Comparison of ENCODE assay signal across 14 cellular contexts in the genomic region with DNA sequence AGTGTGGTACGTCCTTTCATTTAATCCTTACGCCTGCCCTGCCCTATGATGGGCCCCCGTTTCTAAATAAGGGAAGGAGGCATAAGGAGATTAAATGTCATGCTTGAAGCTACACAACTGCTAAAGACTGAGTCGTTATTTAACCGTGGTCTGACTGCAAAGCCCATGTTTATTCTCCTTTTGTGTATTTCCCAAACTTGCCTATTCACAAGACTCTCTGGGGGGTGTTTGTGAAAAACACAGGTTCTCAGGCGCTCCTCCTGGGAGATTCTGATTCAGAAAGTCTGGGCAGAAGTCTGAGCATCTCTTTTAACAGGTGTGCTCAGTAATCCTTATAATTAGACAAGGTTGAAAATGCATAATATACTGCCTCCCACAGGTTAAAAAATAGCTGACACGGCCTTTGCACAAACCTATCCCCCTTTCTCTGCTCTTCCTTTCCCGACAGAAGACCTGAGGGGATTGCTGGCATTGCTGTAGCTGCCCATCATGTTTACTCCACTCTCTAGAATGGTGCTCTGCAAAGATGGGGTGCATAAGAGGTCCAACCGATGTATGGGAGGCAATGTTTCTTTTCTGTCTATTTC. TPM values are rescaled to one million over a fixed set of nuclear protein-coding genes. Genes with fewer than 3 reads are reported as not detected.
DNase-seq lines count a peak whose midpoint lies in the region; ATAC-seq and TF ChIP-seq lines count a peak whose summit lies in the region.
"Had no signal": no experiment of that assay in that cellular context is flagged by ENCODE, and none has a peak within 500 bp of the region (broad histone marks: within the 10 kb centered on the region; RNA-seq: fewer than 3 reads in every experiment).

No MANE protein-coding gene starts in this region.

- 67 to 89% methylated on average over 4 to 9 of the region's 9 CpGs for WGBS in endodermal cell (ENCODE audit: insufficient coverage in 1 of 2, insufficient read length in 1 of 2), 2 experiments

- TF ChIP-seq CTCF in activated CD8-positive, alpha-beta T cell treated with anti-CD3 and anti-CD28 coated beads for 36 hours (IDR thresholded peaks at IDR 0.05) = no peak
- peak; percentile 46 for TF ChIP-seq CTCF in endodermal cell (conservative IDR thresholded peaks at IDR 0.05)

- CTCF ChIA-PET in activated CD8-positive, alpha-beta T cell treated with anti-CD3 and anti-CD28 coated beads for 36 hours (lab: Charles Lee) = interaction anchor here (0.6 to 2.0 kb wide), 8 partner anchors 10 to 1702 kb away, joined by 3 to 9 read pairs (median 4); no protein-coding TSS in a partner anchor
- CTCF ChIA-PET in activated CD8-positive, alpha-beta T cell treated with anti-CD3 and anti-CD28 coated beads, Interleukin-2, amount 10 ng/mL, durations not matched to agents 7 days and 5 days (lab: Charles Lee) = interaction anchor here (1.2 to 3.8 kb wide), 4 partner anchors 10 to 158 kb away, joined by 3 to 23 read pairs (median 4); no protein-coding TSS in a partner anchor

- peak; percentile 39 for ATAC-seq in activated CD8-positive, alpha-beta T cell treated with anti-CD3 and anti-CD28 coated beads for 36 hours
- ATAC-seq in activated CD8-positive, alpha-beta T cell treated with anti-CD3 and anti-CD28 coated beads, Interleukin-2, amount 10 ng/mL, durations not matched to agents 7 days and 5 days = no peak
- ATAC-seq in HG03439 (IDR thresholded peaks at IDR 0.05; ENCODE audit: unreplicated experiment) (no peak), HG03378 (IDR thresholded peaks at IDR 0.05; ENCODE audit: unreplicated experiment) (no peak)
- ATAC-seq: activated CD4-positive, alpha-beta T cell treated with anti-CD3 and anti-CD28 coated beads for 36 hours had no signal

- intact Hi-C loops in activated CD8-positive, alpha-beta T cell treated with anti-CD3 and anti-CD28 coated beads for 36 hours (cut with micrococcal nuclease) = loop anchor here (5.0 kb wide), 1 partner anchor 159 kb away; no protein-coding TSS in a partner anchor

- H3K9me3 ChIP-seq in endodermal cell (ENCODE audit: control insufficient read depth, low read length) = no peaks in the 10 kb centered on the region
- H3K9me3 ChIP-seq: breast epithelium, esophagus squamous epithelium, transverse colon had no signal

- H3K4me1 Mint-ChIP-seq in activated CD8-positive, alpha-beta T cell treated with anti-CD3 and anti-CD28 coated beads for 36 hours (ENCODE audit: low read depth) = no peaks in the 10 kb centered on the region
- H3K4me1 Mint-ChIP-seq in activated CD8-positive, alpha-beta T cell treated with anti-CD3 and anti-CD28 coated beads, Interleukin-2, amount 10 ng/mL, durations not matched to agents 7 days and 5 days (ENCODE audit: low read depth) = no peaks in the 10 kb centered on the region
- peaks cover 13% of the 10 kb centered on the region for H3K4me1 Mint-ChIP-seq in endodermal cell
- H3K4me1 Mint-ChIP-seq: activated CD4-positive, alpha-beta T cell treated with anti-CD3 and anti-CD28 coated beads for 36 hours had no signal

- H3K27ac Mint-ChIP-seq in activated CD8-positive, alpha-beta T cell treated with anti-CD3 and anti-CD28 coated beads for 36 hours = no peak overlapping the region
- no peak overlapping the region for H3K27ac Mint-ChIP-seq in activated CD8-positive, alpha-beta T cell treated with anti-CD3 and anti-CD28 coated beads, Interleukin-2, amount 10 ng/mL, durations not matched to agents 7 days and 5 days
- no peak overlapping the region for H3K27ac Mint-ChIP-seq in endodermal cell
- H3K27ac Mint-ChIP-seq: activated CD4-positive, alpha-beta T cell treated with anti-CD3 and anti-CD28 coated beads for 36 hours had no signal

- no peak overlapping the region for H3K4me3 ChIP-seq in endodermal cell (ENCODE audit: low read length)
- H3K4me3 ChIP-seq: breast epithelium, esophagus squamous epithelium, transverse colon had no signal

- H3K4me1 ChIP-seq in endodermal cell (ENCODE audit: control insufficient read depth, insufficient read depth, low read length) = no peaks in the 10 kb centered on the region
- H3K4me1 ChIP-seq: breast epithelium, esophagus squamous epithelium, transverse colon had no signal

- H3K9ac ChIP-seq in endodermal cell (ENCODE audit: extremely low read depth, low read length, poor library complexity, severe bottlenecking) = no peak overlapping the region

- POLR2A ChIA-PET in activated CD8-positive, alpha-beta T cell treated with anti-CD3 and anti-CD28 coated beads for 36 hours (lab: Charles Lee) = no interaction called here
- POLR2A ChIA-PET in activated CD8-positive, alpha-beta T cell treated with anti-CD3 and anti-CD28 coated beads, Interleukin-2, amount 10 ng/mL, durations not matched to agents 7 days and 5 days (lab: Charles Lee) = no interaction called here

- H3K36me3 Mint-ChIP-seq in activated CD8-positive, alpha-beta T cell treated with anti-CD3 and anti-CD28 coated beads for 36 hours (ENCODE audit: low read depth) = no peaks in the 10 kb centered on the region
- H3K36me3 Mint-ChIP-seq in activated CD8-positive, alpha-beta T cell treated with anti-CD3 and anti-CD28 coated beads, Interleukin-2, amount 10 ng/mL, durations not matched to agents 7 days and 5 days (ENCODE audit: low read depth) = no peaks in the 10 kb centered on the region
- no peaks in the 10 kb centered on the region for H3K36me3 Mint-ChIP-seq in endodermal cell (ENCODE audit: low read depth)

- no peaks in the 10 kb centered on the region for H3K27me3 ChIP-seq in endodermal cell (ENCODE audit: control insufficient read depth, insufficient read depth, low read length, poor library complexity, severe bottlenecking)
- H3K27me3 ChIP-seq: breast epithelium, esophagus squamous epithelium, transverse colon had no signal

- H3K27ac ChIP-seq in endodermal cell (ENCODE audit: low read depth, low read length) = no peak overlapping the region
- H3K27ac ChIP-seq: breast epithelium, esophagus squamous epithelium, transverse colon had no signal

- no peak for DNase-seq in activated CD8-positive, alpha-beta T cell treated with anti-CD3 and anti-CD28 coated beads for 36 hours
- DNase-seq in activated CD8-positive, alpha-beta T cell treated with anti-CD3 and anti-CD28 coated beads, Interleukin-2, amount 10 ng/mL, durations not matched to agents 7 days and 5 days = no peak
- DNase-seq in NCI-H82 treated with DMSO at 0.1 percent for 48 hours (lab: John Stamatoyannopoulos, UW; ENCODE audit: unreplicated experiment) (peak; percentile 23), endodermal cell (no peak), SK-N-DZ (ENCODE audit: low spot score) (no peak), HCEC 1CT (no peak)
- DNase-seq: activated CD4-positive, alpha-beta T cell treated with anti-CD3 and anti-CD28 coated beads for 36 hours; esophagus squamous epithelium; NCI-H226; transverse colon had no signal

- H3K27me3 Mint-ChIP-seq in activated CD8-positive, alpha-beta T cell treated with anti-CD3 and anti-CD28 coated beads for 36 hours = no peaks in the 10 kb centered on the region
- H3K27me3 Mint-ChIP-seq in activated CD8-positive, alpha-beta T cell treated with anti-CD3 and anti-CD28 coated beads, Interleukin-2, amount 10 ng/mL, durations not matched to agents 7 days and 5 days (ENCODE audit: low read depth) = peaks cover 5% of the 10 kb centered on the region
- no peaks in the 10 kb centered on the region for H3K27me3 Mint-ChIP-seq in endodermal cell (ENCODE audit: insufficient read depth)
- H3K27me3 Mint-ChIP-seq: activated CD4-positive, alpha-beta T cell treated with anti-CD3 and anti-CD28 coated beads for 36 hours had no signal

- H3K36me3 ChIP-seq in endodermal cell (ENCODE audit: control insufficient read depth, insufficient read depth, low read length) = no peaks in the 10 kb centered on the region
- H3K36me3 ChIP-seq: breast epithelium, esophagus squamous epithelium, transverse colon had no signal

- H3K9me3 Mint-ChIP-seq in activated CD8-positive, alpha-beta T cell treated with anti-CD3 and anti-CD28 coated beads for 36 hours = no peaks in the 10 kb centered on the region
- H3K9me3 Mint-ChIP-seq in activated CD8-positive, alpha-beta T cell treated with anti-CD3 and anti-CD28 coated beads, Interleukin-2, amount 10 ng/mL, durations not matched to agents 7 days and 5 days (ENCODE audit: insufficient read depth) = no peaks in the 10 kb centered on the region
- peaks cover 2% of the 10 kb centered on the region for H3K9me3 Mint-ChIP-seq in endodermal cell

- no peak overlapping the region for H3K4me3 Mint-ChIP-seq in activated CD8-positive, alpha-beta T cell treated with anti-CD3 and anti-CD28 coated beads for 36 hours
- no peak overlapping the region for H3K4me3 Mint-ChIP-seq in activated CD8-positive, alpha-beta T cell treated with anti-CD3 and anti-CD28 coated beads, Interleukin-2, amount 10 ng/mL, durations not matched to agents 7 days and 5 days
- H3K4me3 Mint-ChIP-seq in endodermal cell = no peak overlapping the region
- H3K4me3 Mint-ChIP-seq: activated CD4-positive, alpha-beta T cell treated with anti-CD3 and anti-CD28 coated beads for 36 hours had no signal

RNA-seq across cellular contexts. Expression of gene ZBTB44, which starts 56.4 kb away (rescaled TPM):
- total RNA-seq in activated CD8-positive, alpha-beta T cell treated with anti-CD3 and anti-CD28 coated beads for 36 hours = 10 to 100 TPM; 43.0 to 43.7 TPM
- total RNA-seq in activated CD8-positive, alpha-beta T cell treated with anti-CD3 and anti-CD28 coated beads, Interleukin-2, amount 10 ng/mL, durations not matched to agents 7 days and 5 days = 10 to 100 TPM; 37.8 to 42.1 TPM
- 10 to 100 TPM; 66.1 to 69.2 TPM for total RNA-seq in endodermal cell
- polyA plus RNA-seq in endodermal cell (2013, experiment 1 of 2) = 25.8 TPM
- 24.9 TPM for polyA plus RNA-seq in endodermal cell (2013, experiment 2 of 2)
- polyA plus RNA-seq in SK-N-DZ (2014; cell fraction: cytosol; rRNA removed) = 12.9 and 14.9 TPM in 2 replicates
- polyA plus RNA-seq in SK-N-DZ (2014; cell fraction: nucleus; rRNA removed) = 8.8 and 11.2 TPM in 2 replicates

RNA-seq across cellular contexts. Expression of gene ADAMTS8, which starts 57.3 kb away (rescaled TPM):
- total RNA-seq in activated CD8-positive, alpha-beta T cell treated with anti-CD3 and anti-CD28 coated beads for 36 hours = not detected
- total RNA-seq in activated CD8-positive, alpha-beta T cell treated with anti-CD3 and anti-CD28 coated beads, Interleukin-2, amount 10 ng/mL, durations not matched to agents 7 days and 5 days = not detected
- 1 to 10 TPM in 1 of 2 donors, under 1 TPM in 1; 1.00 to 4.0 TPM for total RNA-seq in endodermal cell
- polyA plus RNA-seq in endodermal cell (2013, experiment 1 of 2) = 2.3 TPM
- 2.6 TPM for polyA plus RNA-seq in endodermal cell (2013, experiment 2 of 2)
- polyA plus RNA-seq in SK-N-DZ (2014; cell fraction: cytosol; rRNA removed) = 3.1 and 3.7 TPM in 2 replicates
- polyA plus RNA-seq in SK-N-DZ (2014; cell fraction: nucleus; rRNA removed) = 1.9 and 3.0 TPM in 2 replicates
- total RNA-seq: activated CD4-positive, alpha-beta T cell treated with anti-CD3 and anti-CD28 coated beads for 36 hours; HT1080 had no signal
